9 cellular contexts compared by ENCODE assay signal in genomic region chr3:58013973-58014649, GRCh38. TPM values are rescaled to one million over a fixed set of nuclear protein-coding genes. Genes with fewer than 3 reads are reported as not detected.
A peak's percentile ranks its signal among the peaks of the same experiment; 100 is the strongest.
DNase-seq lines count a peak whose midpoint lies in the region; ATAC-seq, FAIRE-seq and TF ChIP-seq lines count a peak whose summit lies in the region.
"Had no signal": no experiment of that assay in that cellular context is flagged by ENCODE, and none has a peak within 500 bp of the region (broad histone marks: within the 10 kb centered on the region; RNA-seq: fewer than 3 reads in every experiment).

No MANE protein-coding gene starts in this region.

- no peaks in the 10 kb centered on the region for H3K36me3 ChIP-seq in A673 (ENCODE audit: insufficient read depth, low read length, poor library complexity, severe bottlenecking)

- no peaks in the 10 kb centered on the region for H3K4me1 ChIP-seq in A673 (ENCODE audit: insufficient read depth, low read length, poor library complexity, severe bottlenecking)

- no peak for TF ChIP-seq CTCF in A673 (conservative IDR thresholded peaks at IDR 0.05; ENCODE audit: low read depth, low read length)

- no peak for FAIRE-seq in GM12891 (lab: Jason Lieb, UNC)

- ATAC-seq in HG02623 (IDR thresholded peaks at IDR 0.05; ENCODE audit: unreplicated experiment) = no peak
- no peak for ATAC-seq in HG03354 (IDR thresholded peaks at IDR 0.05; ENCODE audit: poor library complexity, severe bottlenecking, unreplicated experiment)

- H3K27ac ChIP-seq in A673 (ENCODE audit: low read depth, low read length, poor library complexity, severe bottlenecking) (no peak overlapping the region), epithelial cell of prostate (peak overlapping the region; percentile 99)

- no peak for TF ChIP-seq POLR2A in GM12891 (IDR thresholded peaks at IDR 0.05; ENCODE audit: low read depth, low read length)

- peak; percentile 45 for DNase-seq in A673 (ENCODE audit: low spot score)
- peak; percentile 72 for DNase-seq in M059J (ENCODE audit: low read depth)
- DNase-seq in epithelial cell of prostate (ENCODE audit: low read depth, low spot score) = no peak
- DNase-seq in myocyte (ENCODE audit: low read depth) = peak; percentile 51
- no peak for DNase-seq in activated CD4-positive, CD25-positive, alpha-beta regulatory T cell treated with anti-CD3 and anti-CD28 coated beads, Interleukin-2, amount 50 U/mL, for 72 hours
- no peak for DNase-seq in GM12891 (ENCODE audit: insufficient read length, low spot score)
- DNase-seq: CD4-positive, alpha-beta memory T cell had no signal

- no TSS peak for BruUV-seq in A673 (replicated peaks; lab: Mats Ljungman, UMichigan)

- H3K27me3 ChIP-seq in A673 (replicated peaks; ENCODE audit: insufficient read depth, low read depth, low read length, poor library complexity) = no peaks in the 10 kb centered on the region

- POLR2A ChIA-PET in A673 (lab: Charles Lee; ENCODE audit: low non-redundant PET) = no interaction called here

- no peak overlapping the region for H3K4me3 ChIP-seq in A673 (ENCODE audit: low read depth, low read length, poor library complexity, severe bottlenecking)

- H3K9me3 ChIP-seq in A673 (ENCODE audit: low read depth, low read length, poor library complexity, severe bottlenecking) = no peaks in the 10 kb centered on the region

- CTCF ChIA-PET in A673 (lab: Charles Lee) = no interaction called here

- intact Hi-C loops in A673 (cut with micrococcal nuclease; ENCODE audit: unreplicated experiment) = no loop called here

TF ChIP-seq in GM12891, 5 proteins besides CTCF, POLR2A, EP300 and RAD21:
- TF ChIP-seq TAF1 (IDR thresholded peaks at IDR 0.05; ENCODE audit: low read depth, low read length) (no peak), SPI1 (IDR thresholded peaks at IDR 0.05; ENCODE audit: low read depth, low read length) (no peak), PAX5 (IDR thresholded peaks at IDR 0.05; ENCODE audit: insufficient read depth, low read length, severe bottlenecking) (no peak)

RNA-seq across cellular contexts. Expression of gene FLNB, which starts 5.9 kb away (rescaled TPM):
- 41.2 and 43.7 TPM in 2 replicates for total RNA-seq in A673 (2021)
- 65.0 and 130 TPM in 2 replicates for total RNA-seq in M059J (2014; rRNA removed; shearing (Covaris generic))
- 4.4 and 7.8 TPM in 2 replicates for total RNA-seq in myocyte
- polyA plus RNA-seq in myocyte (2012) = 50.5 TPM
- 23.1 TPM for polyA plus RNA-seq in GM12891 (2012; ENCODE audit: low read depth, missing spikeins)

Comparison
In these comparisons a context has a peak if more than half of its experiments do, and no peak if none do; other contexts are left out.
1. DNase-seq: peak in A673 (single experiment), M059J (single experiment) and myocyte (single experiment); none in epithelial cell of prostate (single experiment), activated CD4-positive, CD25-positive, alpha-beta regulatory T cell treated with anti-CD3 and anti-CD28 coated beads, Interleukin-2, amount 50 U/mL, for 72 hours (single experiment) and GM12891 (single experiment).